Comparison of ENCODE assay signal across 9 cellular contexts in genomic region chr6:2940010-2940850, GRCh38. TPM values are rescaled to one million over a fixed set of nuclear protein-coding genes. Genes with fewer than 3 reads are reported as not detected.
A peak's percentile ranks its signal among the peaks of the same experiment; 100 is the strongest.
DNase-seq lines count a peak whose midpoint lies in the region; ATAC-seq, FAIRE-seq and TF ChIP-seq lines count a peak whose summit lies in the region.
"Had no signal": no experiment of that assay in that cellular context is flagged by ENCODE, and none has a peak within 500 bp of the region (broad histone marks: within the 10 kb centered on the region; RNA-seq: fewer than 3 reads in every experiment).

No MANE protein-coding gene starts in this region.

- H2AFZ ChIP-seq in HepG2 (ENCODE audit: low read length) (no peak overlapping the region), mammary epithelial cell (ENCODE audit: low read depth, low read length) (no peak overlapping the region)

- no peak overlapping the region for H3K4me3 ChIP-seq in HepG2 (replicated peaks in 1 of 3; ENCODE audit: insufficient read depth in 1 of 3, low read depth in 2 of 3, low read length in 3 of 3)
- H3K4me3 ChIP-seq in mammary epithelial cell (replicated peaks in 1 of 3; ENCODE audit: insufficient read depth in 1 of 3, low read depth in 2 of 3, low read length in 3 of 3), result no peak overlapping the region

- CTCF ChIA-PET in HepG2 (lab: Yijun Ruan, JAX; ENCODE audit: low intra/inter-chr PET ratio, low total read pairs) (no interaction called here), mammary epithelial cell (lab: Charles Lee; ENCODE audit: low non-redundant PET) (no interaction called here)

- intact Hi-C loops in HepG2 (cut with micrococcal nuclease; ENCODE audit: unreplicated experiment) (no loop called here), mammary epithelial cell (cut with micrococcal nuclease) (no loop called here)

- WGBS in HepG2 (ENCODE audit: low lambda C conversion rate), result 64% methylated on average over 26 of the region's 26 CpGs
- WGBS in mammary epithelial cell (ENCODE audit: low coverage, missing lambda C conversion rate), result 84% methylated on average over 25 of the region's 26 CpGs

- POLR2A ChIA-PET in HepG2 (lab: Yijun Ruan, JAX), result interaction anchor here (1.5 kb wide), 2 partner anchors 49 to 99 kb away, joined by 6 to 7 read pairs; partner anchors contain the start of gene SERPINB1

- no peaks in the 10 kb centered on the region for H3K27me3 Mint-ChIP-seq in stimulated activated naive CD8-positive, alpha-beta T cell treated with anti-CD3 and anti-CD28 coated beads, Interleukin-15, amount 100 ng/mL, for 72 hours

- H3K9ac ChIP-seq in HepG2 (ENCODE audit: insufficient read depth, low read depth, low read length), result no peak overlapping the region
- no peak overlapping the region for H3K9ac ChIP-seq in mammary epithelial cell (ENCODE audit: insufficient read depth, low read length)

- H3K27ac Mint-ChIP-seq in stimulated activated naive CD8-positive, alpha-beta T cell treated with anti-CD3 and anti-CD28 coated beads, Interleukin-15, amount 100 ng/mL, for 72 hours, result peak overlapping the region; percentile 69 to 74

- BruUV-seq in HepG2 (replicated peaks; lab: Mats Ljungman, UMichigan) (TSS peak; percentile 92), mammary epithelial cell (replicated peaks; lab: Mats Ljungman, UMichigan) (no TSS peak)

- H3K79me2 ChIP-seq in HepG2 (ENCODE audit: insufficient read depth, low read length) (no peaks in the 10 kb centered on the region), mammary epithelial cell (ENCODE audit: insufficient read depth, low read length) (no peaks in the 10 kb centered on the region)

- H3K27ac ChIP-seq in HepG2 (ENCODE audit: extremely low read length, insufficient read depth, low read length), result no peak overlapping the region
- H3K27ac ChIP-seq in mammary epithelial cell (ENCODE audit: insufficient read depth, low read depth, low read length), result no peak overlapping the region

- H3K27me3 ChIP-seq in HepG2 (ENCODE audit: control insufficient read depth in 1 of 2, insufficient read depth in 2 of 2, low read length in 2 of 2) (peaks cover 0 to 4% of the 10 kb centered on the region in 2 experiments; a peak in 1 of 5 replicates), mammary epithelial cell (ENCODE audit: insufficient read depth, low read length) (peaks cover under 1% of the 10 kb centered on the region)

- H3K4me1 Mint-ChIP-seq in stimulated activated naive CD8-positive, alpha-beta T cell treated with anti-CD3 and anti-CD28 coated beads, Interleukin-15, amount 100 ng/mL, for 72 hours, result peaks cover 70% of the 10 kb centered on the region
- H3K4me1 Mint-ChIP-seq: neural crest cell had no signal

- peak in 1 of 2 experiments; percentile 61; a peak in 3 of 4 replicates for TF ChIP-seq POLR2A in HepG2 (IDR thresholded peaks at IDR 0.05; ENCODE audit: insufficient read depth in 1 of 2, low read depth in 2 of 2, low read length in 2 of 2)

- dilution Hi-C loops in mammary epithelial cell (cut with HindIII; ENCODE audit: low sequenced_read_pairs), result loop anchor here (5.0 kb wide), 2 partner anchors 73 to 97 kb away; no protein-coding TSS in a partner anchor

- H3K36me3 ChIP-seq in HepG2 (replicated peaks in 1 of 2; ENCODE audit: control insufficient read depth in 1 of 2, insufficient read depth in 2 of 2, low read length in 2 of 2), result no peaks in the 10 kb centered on the region
- no peaks in the 10 kb centered on the region for H3K36me3 ChIP-seq in mammary epithelial cell (ENCODE audit: insufficient read depth, low read length)

- ATAC-seq in HG03432 (IDR thresholded peaks at IDR 0.05; ENCODE audit: unreplicated experiment) (peak; percentile 87), HepG2 (no peak)
- ATAC-seq in stimulated activated naive CD8-positive, alpha-beta T cell treated with anti-CD3 and anti-CD28 coated beads, Interleukin-15, amount 100 ng/mL, for 72 hours, result peak; percentile 94

- peaks cover 36% of the 10 kb centered on the region for H3K4me1 ChIP-seq in HepG2 (ENCODE audit: insufficient read depth, low read length)
- H3K4me1 ChIP-seq in mammary epithelial cell (ENCODE audit: insufficient read depth, low read length), result no peaks in the 10 kb centered on the region

- DNase-seq in activated gamma-delta T cell treated with Interleukin-2 at 50 U/mL for 16 hours (peak; percentile 58), activated gamma-delta T cell (lab: John Stamatoyannopoulos, UW) (no peak), HepG2 (ENCODE audit: low spot score) (peak; percentile 42), mammary epithelial cell (no peak), C1 segment of cervical spinal cord (lab: John Stamatoyannopoulos, UW) (no peak)
- DNase-seq in activated CD4-positive, alpha-beta T cell treated with anti-CD3 and anti-CD28 coated beads, Interleukin-2, amount 50 U/mL, for 48 hours, result peak; percentile 78 to 85
- DNase-seq in stimulated activated naive CD8-positive, alpha-beta T cell treated with anti-CD3 and anti-CD28 coated beads, Interleukin-15, amount 100 ng/mL, for 72 hours, result peak; percentile 85 to 93

- TF ChIP-seq CTCF in HepG2 (CRISPR knock-in tag; IDR thresholded peaks at IDR 0.05) (no peak), mammary epithelial cell (conservative IDR thresholded peaks at IDR 0.05 in 1 of 2, IDR thresholded peaks at IDR 0.05 in 1 of 2; ENCODE audit: extremely low read depth in 1 of 2, insufficient read depth in 1 of 2, low read depth in 1 of 2, low read length in 2 of 2) (no peak)

- H3K9me3 ChIP-seq in HepG2 (ENCODE audit: low read length) (no peaks in the 10 kb centered on the region), mammary epithelial cell (replicated peaks; ENCODE audit: insufficient read depth, low read length) (no peaks in the 10 kb centered on the region)

- TF ChIP-seq EP300 in HepG2 (IDR thresholded peaks at IDR 0.05; ENCODE audit: low read depth in 2 of 2, low read length in 2 of 2) (no peak), HepG2 (CRISPR knock-in tag; IDR thresholded peaks at IDR 0.05; ENCODE audit: borderline replicate concordance) (no peak)

- H4K20me1 ChIP-seq in HepG2 (ENCODE audit: insufficient read depth, low read length) (no peaks in the 10 kb centered on the region), mammary epithelial cell (ENCODE audit: insufficient read depth, low read length) (no peaks in the 10 kb centered on the region)

- H3K4me2 ChIP-seq in HepG2 (ENCODE audit: low read depth, low read length) (no peak overlapping the region), mammary epithelial cell (ENCODE audit: insufficient read depth, low read depth, low read length) (no peak overlapping the region)

- no peak for FAIRE-seq in HepG2 (lab: Jason Lieb, UNC)

- H3K4me3 Mint-ChIP-seq in stimulated activated naive CD8-positive, alpha-beta T cell treated with anti-CD3 and anti-CD28 coated beads, Interleukin-15, amount 100 ng/mL, for 72 hours, result peak overlapping the region in 1 of 2 donors; percentile 45
- H3K4me3 Mint-ChIP-seq: neural crest cell had no signal

- no peak for TF ChIP-seq RAD21 in HepG2 (CRISPR knock-in tag; IDR thresholded peaks at IDR 0.05)

- in situ Hi-C loops in HepG2 (cut with HindIII; ENCODE audit: extremely low pct_ligation_motif_present, low pct_unique_long_range_greater_than_20kb) (no loop called here), mammary epithelial cell (cut with MboI; ENCODE audit: low sequenced_read_pairs in 2 of 2) (no loop called here)

- H3K9me3 Mint-ChIP-seq in stimulated activated naive CD8-positive, alpha-beta T cell treated with anti-CD3 and anti-CD28 coated beads, Interleukin-15, amount 100 ng/mL, for 72 hours, result peaks cover 0 to 13% of the 10 kb centered on the region in 2 donors

RNA-seq across cellular contexts. Expression of gene SERPINB6, which starts 31.1 kb away (rescaled TPM):
- 38.2 and 44.8 TPM in 2 replicates for total RNA-seq in HepG2 (2016; rRNA removed; fragmentation: Illumina TruSeq; extraction: Trizol)
- total RNA-seq in HepG2 (2016; cell fraction: cytosol; rRNA removed; fragmentation: Illumina TruSeq; extraction: Trizol; ENCODE audit: low read depth), result 16.6 and 17.4 TPM in 2 replicates
- total RNA-seq in HepG2 (2016; cell fraction: insoluble cytoplasmic fraction; rRNA removed; fragmentation: Illumina TruSeq; extraction: Trizol), result 38.2 and 41.7 TPM in 2 replicates
- total RNA-seq in HepG2 (2016; cell fraction: membrane; rRNA removed; fragmentation: Illumina TruSeq; extraction: Trizol), result 24.5 and 25.6 TPM in 2 replicates
- 23.7 and 24.1 TPM in 2 replicates for total RNA-seq in HepG2 (2016; cell fraction: nucleus; rRNA removed; fragmentation: Illumina TruSeq; extraction: Trizol)
- polyA plus RNA-seq in HepG2 (2011; rRNA removed), result 61.3 and 63.6 TPM in 2 replicates
- polyA plus RNA-seq in HepG2 (2011; cell fraction: cytosol; rRNA removed), result 64.8 and 79.1 TPM in 2 replicates
- polyA plus RNA-seq in HepG2 (2011; cell fraction: nucleus; rRNA removed), result 72.8 and 85.1 TPM in 2 replicates
- polyA plus RNA-seq in HepG2 (2012), result 43.2 and 44.3 TPM in 2 replicates
- polyA plus RNA-seq in HepG2 (2016; cell fraction: cytosol; fragmentation: Illumina TruSeq; extraction: Trizol; ENCODE audit: low read depth), result 22.2 and 23.2 TPM in 2 replicates
- polyA plus RNA-seq in HepG2 (2016; cell fraction: insoluble cytoplasmic fraction; fragmentation: Illumina TruSeq; extraction: Trizol; ENCODE audit: low read depth), result 57.5 and 58.5 TPM in 2 replicates
- polyA plus RNA-seq in HepG2 (2016; cell fraction: membrane; fragmentation: Illumina TruSeq; extraction: Trizol; ENCODE audit: low read depth), result 27.2 and 27.5 TPM in 2 replicates
- 53.5 and 56.5 TPM in 2 replicates for polyA plus RNA-seq in HepG2 (2016; cell fraction: nucleus; fragmentation: Illumina TruSeq; extraction: Trizol; ENCODE audit: insufficient read depth, low read depth)
- polyA minus RNA-seq in HepG2 (2011; rRNA and poly(A)+ RNA removed; ENCODE audit: low replicate concordance), result 58.5 and 190 TPM in 2 replicates
- 36.4 and 38.5 TPM in 2 replicates for polyA minus RNA-seq in HepG2 (2011; cell fraction: cytosol; rRNA and poly(A)+ RNA removed)
- polyA minus RNA-seq in HepG2 (2011; cell fraction: nucleus; rRNA and poly(A)+ RNA removed), result 45.4 and 45.6 TPM in 2 replicates
- 10 to 100 TPM; 70.0 to 93.3 TPM for total RNA-seq in mammary epithelial cell
- polyA plus RNA-seq in mammary epithelial cell, result 82.5 TPM
- 123 TPM for polyA minus RNA-seq in mammary epithelial cell

RNA-seq across cellular contexts. Expression of gene SERPINB9, which starts 37.1 kb away (rescaled TPM):
- total RNA-seq in HepG2 (2016; rRNA removed; fragmentation: Illumina TruSeq; extraction: Trizol) (7.2 and 9.8 TPM in 2 replicates), mammary epithelial cell (1 to 10 TPM in 1 of 2 donors, under 1 TPM in 1; 0.16 to 1.2 TPM)
- 0.61 and 0.71 TPM in 2 replicates for total RNA-seq in HepG2 (2016; cell fraction: cytosol; rRNA removed; fragmentation: Illumina TruSeq; extraction: Trizol; ENCODE audit: low read depth)
- 7.0 and 8.5 TPM in 2 replicates for total RNA-seq in HepG2 (2016; cell fraction: insoluble cytoplasmic fraction; rRNA removed; fragmentation: Illumina TruSeq; extraction: Trizol)
- 2.7 and 2.9 TPM in 2 replicates for total RNA-seq in HepG2 (2016; cell fraction: membrane; rRNA removed; fragmentation: Illumina TruSeq; extraction: Trizol)
- 2.9 and 4.3 TPM in 2 replicates for total RNA-seq in HepG2 (2016; cell fraction: nucleus; rRNA removed; fragmentation: Illumina TruSeq; extraction: Trizol)
- polyA plus RNA-seq in HepG2 (2011; rRNA removed) (32.5 and 36.7 TPM in 2 replicates), mammary epithelial cell (0.11 TPM)
- polyA plus RNA-seq in HepG2 (2011; cell fraction: cytosol; rRNA removed), result 23.5 and 30.7 TPM in 2 replicates
- polyA plus RNA-seq in HepG2 (2011; cell fraction: nucleus; rRNA removed), result 9.8 and 12.8 TPM in 2 replicates
- polyA plus RNA-seq in HepG2 (2012), result 6.6 and 9.0 TPM in 2 replicates
- 0.33 and 0.35 TPM in 2 replicates for polyA plus RNA-seq in HepG2 (2016; cell fraction: cytosol; fragmentation: Illumina TruSeq; extraction: Trizol; ENCODE audit: low read depth)
- polyA plus RNA-seq in HepG2 (2016; cell fraction: insoluble cytoplasmic fraction; fragmentation: Illumina TruSeq; extraction: Trizol; ENCODE audit: low read depth), result 8.7 and 10.9 TPM in 2 replicates
- polyA plus RNA-seq in HepG2 (2016; cell fraction: membrane; fragmentation: Illumina TruSeq; extraction: Trizol; ENCODE audit: low read depth), result 1.5 and 1.6 TPM in 2 replicates
- polyA plus RNA-seq in HepG2 (2016; cell fraction: nucleus; fragmentation: Illumina TruSeq; extraction: Trizol; ENCODE audit: insufficient read depth, low read depth), result 5.0 and 5.4 TPM in 2 replicates
- polyA minus RNA-seq in HepG2 (2011; rRNA and poly(A)+ RNA removed; ENCODE audit: low replicate concordance), result 0.21 and 49.0 TPM in 2 replicates
- 29.2 and 32.6 TPM in 2 replicates for polyA minus RNA-seq in HepG2 (2011; cell fraction: cytosol; rRNA and poly(A)+ RNA removed)
- polyA minus RNA-seq in HepG2 (2011; cell fraction: nucleus; rRNA and poly(A)+ RNA removed), result 13.3 and 18.3 TPM in 2 replicates
- polyA minus RNA-seq in mammary epithelial cell, result not detected

RNA-seq across cellular contexts. Expression of gene NQO2, which starts 59.5 kb away (rescaled TPM):
- 56.5 and 63.0 TPM in 2 replicates for total RNA-seq in HepG2 (2016; rRNA removed; fragmentation: Illumina TruSeq; extraction: Trizol)
- 44.8 and 70.6 TPM in 2 replicates for total RNA-seq in HepG2 (2016; cell fraction: cytosol; rRNA removed; fragmentation: Illumina TruSeq; extraction: Trizol; ENCODE audit: low read depth)
- total RNA-seq in HepG2 (2016; cell fraction: insoluble cytoplasmic fraction; rRNA removed; fragmentation: Illumina TruSeq; extraction: Trizol), result 56.8 and 60.6 TPM in 2 replicates
- 53.4 and 80.8 TPM in 2 replicates for total RNA-seq in HepG2 (2016; cell fraction: membrane; rRNA removed; fragmentation: Illumina TruSeq; extraction: Trizol)
- 34.2 and 36.9 TPM in 2 replicates for total RNA-seq in HepG2 (2016; cell fraction: nucleus; rRNA removed; fragmentation: Illumina TruSeq; extraction: Trizol)
- polyA plus RNA-seq in HepG2 (2011; rRNA removed), result 27.4 and 32.2 TPM in 2 replicates
- polyA plus RNA-seq in HepG2 (2011; cell fraction: cytosol; rRNA removed), result 29.5 and 31.9 TPM in 2 replicates
- polyA plus RNA-seq in HepG2 (2011; cell fraction: nucleus; rRNA removed), result 30.7 and 34.4 TPM in 2 replicates
- polyA plus RNA-seq in HepG2 (2012), result 15.7 and 17.8 TPM in 2 replicates
- 48.7 and 84.9 TPM in 2 replicates for polyA plus RNA-seq in HepG2 (2016; cell fraction: cytosol; fragmentation: Illumina TruSeq; extraction: Trizol; ENCODE audit: low read depth)
- 61.8 and 64.6 TPM in 2 replicates for polyA plus RNA-seq in HepG2 (2016; cell fraction: insoluble cytoplasmic fraction; fragmentation: Illumina TruSeq; extraction: Trizol; ENCODE audit: low read depth)
- polyA plus RNA-seq in HepG2 (2016; cell fraction: membrane; fragmentation: Illumina TruSeq; extraction: Trizol; ENCODE audit: low read depth), result 49.3 and 82.9 TPM in 2 replicates
- 65.1 and 69.0 TPM in 2 replicates for polyA plus RNA-seq in HepG2 (2016; cell fraction: nucleus; fragmentation: Illumina TruSeq; extraction: Trizol; ENCODE audit: insufficient read depth, low read depth)
- 15.8 and 89.9 TPM in 2 replicates for polyA minus RNA-seq in HepG2 (2011; rRNA and poly(A)+ RNA removed; ENCODE audit: low replicate concordance)
- 9.1 and 15.4 TPM in 2 replicates for polyA minus RNA-seq in HepG2 (2011; cell fraction: cytosol; rRNA and poly(A)+ RNA removed)
- polyA minus RNA-seq in HepG2 (2011; cell fraction: nucleus; rRNA and poly(A)+ RNA removed), result 17.7 and 19.6 TPM in 2 replicates
- 10 to 100 TPM; 17.0 to 20.3 TPM for total RNA-seq in mammary epithelial cell
- 25.1 TPM for polyA plus RNA-seq in mammary epithelial cell
- polyA minus RNA-seq in mammary epithelial cell, result 31.0 TPM

Comparison
In these comparisons a context has a peak if more than half of its experiments do, and no peak if none do; other contexts are left out.
1. DNase-seq: peak in activated gamma-delta T cell treated with Interleukin-2 at 50 U/mL for 16 hours (single experiment), activated CD4-positive, alpha-beta T cell treated with anti-CD3 and anti-CD28 coated beads, Interleukin-2, amount 50 U/mL, for 48 hours (2 of 2), HepG2 (single experiment) and stimulated activated naive CD8-positive, alpha-beta T cell treated with anti-CD3 and anti-CD28 coated beads, Interleukin-15, amount 100 ng/mL, for 72 hours (2 of 2); none in activated gamma-delta T cell (single experiment), mammary epithelial cell (single experiment) and C1 segment of cervical spinal cord (0 of 14).